In the genomic region with DNA sequence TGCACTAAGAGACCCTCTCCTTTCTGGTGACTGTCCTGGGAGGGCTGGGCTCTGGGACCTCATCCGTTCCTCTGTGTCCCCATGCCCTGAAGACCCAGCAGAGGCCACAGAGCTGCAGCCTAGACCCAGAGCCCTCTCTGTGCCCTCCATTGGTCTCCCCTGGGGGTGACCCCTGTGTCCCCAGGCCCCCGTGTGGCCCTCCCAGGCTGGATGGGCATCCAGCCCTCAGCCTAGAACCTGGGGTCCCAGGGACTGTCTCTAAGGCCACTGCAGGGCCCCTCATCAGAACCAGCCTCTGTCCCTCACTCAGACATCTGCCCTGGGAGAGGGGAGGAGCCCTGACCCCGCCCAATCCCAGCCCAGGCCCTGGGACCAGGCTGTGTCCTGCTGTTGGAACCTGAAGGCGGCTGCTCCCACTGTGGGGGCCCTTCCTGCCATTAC, we compare ENCODE assay signal across 14 cellular contexts. TPM values are rescaled to one million over a fixed set of nuclear protein-coding genes. Genes with fewer than 3 reads are reported as not detected.
"Had no signal": no experiment of that assay in that cellular context is flagged by ENCODE, and none has a peak within 500 bp of the region (broad histone marks: within the 10 kb centered on the region; RNA-seq: fewer than 3 reads in every experiment).

No MANE protein-coding gene starts in this region.

- ATAC-seq: left lobe of liver; naive thymus-derived CD8-positive, alpha-beta T cell had no signal

- H3K4me3 ChIP-seq: cardiac muscle cell had no signal

- H3K9me3 Mint-ChIP-seq: activated naive CD4-positive, alpha-beta T cell treated with anti-CD3 and anti-CD28 coated beads for 36 hours; T-helper 2 cell treated with Interferon-gamma antibody and Interleukin-4, amounts not matched to agents 5 μg/mL and 100 μg/mL, for 36 hours had no signal

- H3K36me3 ChIP-seq: cardiac muscle cell had no signal

- DNase-seq: activated naive CD4-positive, alpha-beta T cell treated with anti-CD3 and anti-CD28 coated beads for 36 hours; islet precursor cell; stimulated activated CD4-positive, alpha-beta T cell treated with anti-CD3 and anti-CD28 coated beads, Interleukin-4, amount 100 ng/mL, for 1 hour; stimulated activated naive CD4-positive, alpha-beta T cell treated with Interleukin-2 at 50 U/mL for 16 hours had no signal

- H3K36me3 Mint-ChIP-seq: naive thymus-derived CD8-positive, alpha-beta T cell had no signal

- H3K27ac ChIP-seq: cardiac muscle cell had no signal

- H3K4me3 Mint-ChIP-seq: activated naive CD4-positive, alpha-beta T cell treated with anti-CD3 and anti-CD28 coated beads for 36 hours; naive thymus-derived CD8-positive, alpha-beta T cell; T-helper 2 cell treated with Interferon-gamma antibody and Interleukin-4, amounts not matched to agents 5 μg/mL and 100 μg/mL, for 36 hours had no signal

- H3K27me3 ChIP-seq: cardiac muscle cell had no signal

- H3K27ac Mint-ChIP-seq: activated naive CD4-positive, alpha-beta T cell treated with anti-CD3 and anti-CD28 coated beads for 36 hours; naive thymus-derived CD8-positive, alpha-beta T cell; T-helper 2 cell treated with Interferon-gamma antibody and Interleukin-4, amounts not matched to agents 5 μg/mL and 100 μg/mL, for 36 hours had no signal

RNA-seq across cellular contexts. Expression of a gene that starts 5.7 kb away (rescaled TPM):
- total RNA-seq: activated CD8-positive, alpha-beta memory T cell treated with anti-CD3 and anti-CD28 coated beads for 36 hours; activated naive CD4-positive, alpha-beta T cell treated with anti-CD3 and anti-CD28 coated beads for 36 hours; cardiac muscle cell; esophagus mucosa; left lobe of liver; mucosa of gallbladder; naive thymus-derived CD8-positive, alpha-beta T cell; temporal lobe; ureter had no signal
- polyA plus RNA-seq: adipose tissue; cardiac muscle cell; naive thymus-derived CD8-positive, alpha-beta T cell had no signal

RNA-seq across cellular contexts. Expression of a gene that starts 57.7 kb away (rescaled TPM):
- total RNA-seq: cardiac muscle cell had no signal
- polyA plus RNA-seq: cardiac muscle cell; naive thymus-derived CD8-positive, alpha-beta T cell had no signal
